6 cellular contexts compared by ENCODE assay signal in the genomic region with DNA sequence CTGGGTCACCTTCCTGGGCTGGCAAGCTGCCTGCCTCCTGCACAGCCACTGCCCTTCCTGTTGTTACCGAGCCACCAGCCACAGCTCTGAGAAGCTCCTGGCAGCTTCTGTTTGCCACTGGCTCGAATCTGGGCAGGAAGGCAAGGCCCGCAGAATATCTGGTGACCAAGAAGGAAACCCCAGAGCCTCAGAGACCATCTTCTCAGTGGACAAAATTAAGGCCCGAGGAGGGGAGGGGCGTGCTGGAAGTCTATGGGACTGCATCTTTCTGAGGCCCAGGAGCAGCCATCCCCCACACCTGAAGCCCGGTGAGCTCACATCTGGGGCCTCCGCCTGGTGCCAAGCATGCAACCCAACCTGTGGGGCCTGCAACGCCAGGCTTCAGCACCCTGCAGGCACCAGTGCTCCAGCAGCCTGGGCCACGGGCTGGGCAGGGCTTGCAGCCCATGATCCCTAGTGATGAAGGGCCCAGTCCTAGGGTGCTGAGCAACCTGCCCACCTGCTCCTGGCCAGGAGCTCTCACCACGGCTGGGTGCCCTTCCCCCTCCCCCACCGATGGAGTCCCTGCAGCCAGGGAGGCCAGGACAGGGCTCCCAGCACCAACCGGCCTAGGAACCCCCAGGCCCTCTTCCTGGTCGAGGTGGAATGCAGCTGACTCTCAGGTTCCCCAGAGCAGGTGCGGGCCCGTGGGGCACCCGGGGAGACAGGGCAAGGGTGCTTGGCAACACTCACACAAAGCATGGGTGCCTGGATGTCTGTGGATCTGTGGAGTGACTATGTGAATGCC. TPM values are rescaled to one million over a fixed set of nuclear protein-coding genes. Genes with fewer than 3 reads are reported as not detected.
DNase-seq lines count a peak whose midpoint lies in the region; ATAC-seq and TF ChIP-seq lines count a peak whose summit lies in the region.

No MANE protein-coding gene starts in this region.

- DNase-seq in GM23338 (ENCODE audit: low spot score) (no peak), astrocyte of the spinal cord (ENCODE audit: low read depth, low spot score) (no peak), AG20443 (ENCODE audit: low spot score) (no peak), GM10266 (ENCODE audit: extremely low spot score) (no peak), amniotic stem cell (lab: John Stamatoyannopoulos, UW) (no peak)
- DNase-seq in naive thymus-derived CD8-positive, alpha-beta T cell = no peak

- H3K9me3 Mint-ChIP-seq in GM23338 = no peaks in the 10 kb centered on the region; the same call in 2 of the 3 replicates
- H3K9me3 Mint-ChIP-seq in naive thymus-derived CD8-positive, alpha-beta T cell = no peaks in the 10 kb centered on the region

- in situ Hi-C loops in astrocyte of the spinal cord (cut with HindIII; ENCODE audit: low sequenced_read_pairs) = no loop called here

- H3K4me2 ChIP-seq in GM23338 = peak overlapping the region; percentile 93

- H3K27me3 Mint-ChIP-seq in GM23338 (ENCODE audit: insufficient read depth, low read depth, poor library complexity) = peaks cover 20% of the 10 kb centered on the region
- H3K27me3 Mint-ChIP-seq in naive thymus-derived CD8-positive, alpha-beta T cell = no peaks in the 10 kb centered on the region

- H3K4me1 Mint-ChIP-seq in GM23338 = peaks cover 11% of the 10 kb centered on the region
- peaks cover 12 to 51% (median 34%) of the 10 kb centered on the region in 4 donors for H3K4me1 Mint-ChIP-seq in naive thymus-derived CD8-positive, alpha-beta T cell

- no peak overlapping the region for H3K27ac ChIP-seq in GM23338 (ENCODE audit: low read depth)

- no peak; the same call in 2 of the 3 replicates for ATAC-seq in GM23338
- ATAC-seq in naive thymus-derived CD8-positive, alpha-beta T cell = no peak

- H2AFZ ChIP-seq in GM23338 = no peak overlapping the region

- TF ChIP-seq CTCF in GM23338 (conservative IDR thresholded peaks at IDR 0.05; ENCODE audit: low read depth in 2 of 2) (no peak), astrocyte of the spinal cord (IDR thresholded peaks at IDR 0.05; ENCODE audit: low read depth, low read length) (no peak), GM10266 (IDR thresholded peaks at IDR 0.05; ENCODE audit: control insufficient read depth, insufficient read depth, low read depth, missing control alignments) (no peak)

- H3K4me3 ChIP-seq in GM23338 (peak overlapping the region; percentile 85), astrocyte of the spinal cord (ENCODE audit: low read depth, low read length) (peak overlapping the region; percentile 76)

- POLR2A ChIA-PET in naive thymus-derived CD8-positive, alpha-beta T cell (lab: Charles Lee) = interaction anchor here (1.2 to 2.8 kb wide), 6 partner anchors 14 to 74 kb away, joined by 3 to 9 read pairs (median 6); partner anchors contain the start of genes AURKAIP1, CCNL2, DVL1 and PUSL1

- no peaks in the 10 kb centered on the region for H3K9me2 ChIP-seq in GM23338 (ENCODE audit: insufficient read depth)

- H3K36me3 ChIP-seq in GM23338 (ENCODE audit: insufficient read depth) = no peaks in the 10 kb centered on the region

- peak overlapping the region; percentile 64 for H3K4me3 Mint-ChIP-seq in GM23338
- H3K4me3 Mint-ChIP-seq in naive thymus-derived CD8-positive, alpha-beta T cell = peak overlapping the region; percentile 56 to 89 (median 70)

- H3K27me3 ChIP-seq in GM23338 (ENCODE audit: insufficient read depth) = no peaks in the 10 kb centered on the region

- peaks cover 38% of the 10 kb centered on the region for H3K79me2 ChIP-seq in GM23338 (replicated peaks; ENCODE audit: insufficient read depth)

- peaks cover 5% of the 10 kb centered on the region; the same call in 1 of the 2 replicates for H4K20me1 ChIP-seq in GM23338 (replicated peaks; ENCODE audit: insufficient read depth)

- H3F3A ChIP-seq in GM23338 (replicated peaks; ENCODE audit: low read depth) = peaks cover 15% of the 10 kb centered on the region; the same call in 1 of the 2 replicates

- H3K36me3 Mint-ChIP-seq in GM23338 (ENCODE audit: low read depth) = peaks cover 15% of the 10 kb centered on the region; the same call in 2 of the 3 replicates
- peaks cover 0 to 3% (median 0%) of the 10 kb centered on the region in 3 donors for H3K36me3 Mint-ChIP-seq in naive thymus-derived CD8-positive, alpha-beta T cell

- H3K27ac Mint-ChIP-seq in GM23338 = no peak overlapping the region
- peak overlapping the region in 8 of 10 donors; percentile 19 to 84 (median 66) for H3K27ac Mint-ChIP-seq in naive thymus-derived CD8-positive, alpha-beta T cell

- no peaks in the 10 kb centered on the region for H3K4me1 ChIP-seq in GM23338 (ENCODE audit: insufficient read depth)

TF ChIP-seq in GM23338, 12 proteins besides CTCF, POLR2A, EP300 and RAD21:
- TF ChIP-seq ZNF331 (CRISPR knock-in tag; IDR thresholded peaks at IDR 0.05; ENCODE audit: low read depth) = no peak
- TF ChIP-seq POLR2AphosphoS5 (IDR thresholded peaks at IDR 0.05; ENCODE audit: low read depth) = no peak
- TF ChIP-seq EZH2 (IDR thresholded peaks at IDR 0.05; ENCODE audit: low read depth, unreplicated experiment) = no peak
- no peak for TF ChIP-seq REST (IDR thresholded peaks at IDR 0.05; ENCODE audit: unreplicated experiment)
- no peak for TF ChIP-seq STAT1 (IDR thresholded peaks at IDR 0.05; ENCODE audit: unreplicated experiment)

RNA-seq across cellular contexts. Expression of gene CPTP, which starts 0.9 kb away (rescaled TPM):
- total RNA-seq in GM23338 (2014; rRNA removed; shearing (Covaris generic)) = 12.9 and 13.5 TPM in 2 replicates
- polyA plus RNA-seq in GM23338 (2016; fragmentation: Nextera tagmentation; extraction: Ambion mirVana) = 8.1 and 8.2 TPM in 2 replicates
- 10 to 100 TPM; 25.5 to 25.9 TPM for total RNA-seq in naive thymus-derived CD8-positive, alpha-beta T cell
- polyA plus RNA-seq in naive thymus-derived CD8-positive, alpha-beta T cell = 10 to 100 TPM in 2 of 3 donors, 1 to 10 TPM in 1; 9.3 to 19.9 (median 11.6) TPM

RNA-seq across cellular contexts. Expression of gene INTS11, which starts 1.0 kb away (rescaled TPM):
- total RNA-seq in GM23338 (2014; rRNA removed; shearing (Covaris generic)) = 140 and 161 TPM in 2 replicates
- polyA plus RNA-seq in GM23338 (2016; fragmentation: Nextera tagmentation; extraction: Ambion mirVana) = 102 and 110 TPM in 2 replicates
- total RNA-seq in naive thymus-derived CD8-positive, alpha-beta T cell = 100 to 1,000 TPM; 171 to 174 TPM
- 10 to 100 TPM; 51.7 to 65.1 (median 59.9) TPM for polyA plus RNA-seq in naive thymus-derived CD8-positive, alpha-beta T cell

RNA-seq across cellular contexts. Expression of gene TAS1R3, which starts 5.6 kb away (rescaled TPM):
- 0.14 TPM in 1 of 2 replicates, not detected in the other for total RNA-seq in GM23338 (2014; rRNA removed; shearing (Covaris generic))
- polyA plus RNA-seq in GM23338 (2016; fragmentation: Nextera tagmentation; extraction: Ambion mirVana) = 0.12 TPM in 1 of 2 replicates, not detected in the other
- 1 to 10 TPM; 2.7 to 3.0 TPM for total RNA-seq in naive thymus-derived CD8-positive, alpha-beta T cell
- under 1 TPM in 1 of 3 donors, not detected in 2; 0.10 TPM for polyA plus RNA-seq in naive thymus-derived CD8-positive, alpha-beta T cell

RNA-seq across cellular contexts. Expression of gene PUSL1, which starts 17.1 kb away (rescaled TPM):
- total RNA-seq in GM23338 (2014; rRNA removed; shearing (Covaris generic)) = 49.9 and 55.8 TPM in 2 replicates
- 41.5 and 43.9 TPM in 2 replicates for polyA plus RNA-seq in GM23338 (2016; fragmentation: Nextera tagmentation; extraction: Ambion mirVana)
- 10 to 100 TPM; 19.6 to 23.4 TPM for total RNA-seq in naive thymus-derived CD8-positive, alpha-beta T cell
- 10 to 100 TPM; 14.5 to 18.2 (median 17.7) TPM for polyA plus RNA-seq in naive thymus-derived CD8-positive, alpha-beta T cell

RNA-seq across cellular contexts. Expression of gene ACAP3, which starts 17.8 kb away (rescaled TPM):
- total RNA-seq in GM23338 (2014; rRNA removed; shearing (Covaris generic)) = 27.7 and 31.9 TPM in 2 replicates
- polyA plus RNA-seq in GM23338 (2016; fragmentation: Nextera tagmentation; extraction: Ambion mirVana) = 6.4 and 8.1 TPM in 2 replicates
- total RNA-seq in naive thymus-derived CD8-positive, alpha-beta T cell = 10 to 100 TPM; 65.3 to 69.1 TPM
- polyA plus RNA-seq in naive thymus-derived CD8-positive, alpha-beta T cell = 1 to 10 TPM; 2.0 to 6.7 (median 3.5) TPM
